ENCODE assay signal across 26 cellular contexts in genomic region chr3:115503386-115503785, GRCh38.
"Had no signal": no experiment of that assay in that cellular context is flagged by ENCODE, and none has a peak within 500 bp of the region (broad histone marks: within the 10 kb centered on the region; RNA-seq: fewer than 3 reads in every experiment).

No MANE protein-coding gene starts in this region.

- H3K27ac ChIP-seq: esophagus muscularis mucosa, prostate gland, skin epidermis, tibial artery, vagina had no signal

- H3K27me3 Mint-ChIP-seq: activated B cell treated with CpG ODN at 0.5 μM for 24 hours, brain had no signal

- H3K4me3 ChIP-seq: esophagus muscularis mucosa, prostate gland, skin epidermis, tibial artery, vagina had no signal

- H3K4me1 Mint-ChIP-seq: activated B cell treated with CpG ODN at 0.5 μM for 24 hours; central memory CD8-positive, alpha-beta T cell; natural killer cell had no signal

- DNase-seq: activated B cell treated with CpG ODN at 0.5 μM for 24 hours; activated CD4-positive, alpha-beta T cell treated with anti-CD3 and anti-CD28 coated beads for 48 hours; activated CD8-positive, alpha-beta memory T cell treated with anti-CD3 and anti-CD28 coated beads, Interleukin-2, amount 50 U/mL, for 4 hours; activated CD8-positive, alpha-beta T cell treated with anti-CD3 and anti-CD28 coated beads, Interleukin-2, amount 10 ng/mL, durations not matched to agents 7 days and 5 days; activated gamma-delta T cell; activated T-cell treated with anti-CD3 and anti-CD28 coated beads, Interleukin-2, amount 50 U/mL, for 72 hours; amniotic stem cell; cortex of kidney; effector CD4-positive, alpha-beta T cell; hippocampal formation; kidney; left ventricle myocardium superior; mesenchymal stem cell; natural killer cell; occipital lobe; right cardiac atrium; stimulated activated CD4-positive, alpha-beta T cell treated with anti-CD3 and anti-CD28 coated beads, Interleukin-4, amount 100 ng/mL, for 24 hours; stimulated activated naive CD4-positive, alpha-beta T cell; tibial artery had no signal

- H3K4me3 Mint-ChIP-seq: activated B cell treated with CpG ODN at 0.5 μM for 24 hours; activated CD8-positive, alpha-beta T cell treated with anti-CD3 and anti-CD28 coated beads, Interleukin-2, amount 10 ng/mL, durations not matched to agents 7 days and 5 days; activated naive CD8-positive, alpha-beta T cell; activated T-cell treated with anti-CD3 and anti-CD28 coated beads, Interleukin-2, amount 50 U/mL, for 72 hours; brain; central memory CD8-positive, alpha-beta T cell; natural killer cell had no signal

- H3K27me3 ChIP-seq: esophagus muscularis mucosa, tibial artery, vagina had no signal

- H3K36me3 Mint-ChIP-seq: activated naive CD8-positive, alpha-beta T cell; natural killer cell had no signal

- H3K9me3 Mint-ChIP-seq: central memory CD8-positive, alpha-beta T cell had no signal

- H3K27ac Mint-ChIP-seq: activated B cell treated with CpG ODN at 0.5 μM for 24 hours; activated CD8-positive, alpha-beta T cell treated with anti-CD3 and anti-CD28 coated beads, Interleukin-2, amount 10 ng/mL, durations not matched to agents 7 days and 5 days; activated naive CD8-positive, alpha-beta T cell; activated T-cell treated with anti-CD3 and anti-CD28 coated beads, Interleukin-2, amount 50 U/mL, for 72 hours; natural killer cell had no signal

- H3K9me3 ChIP-seq: esophagus muscularis mucosa, prostate gland, tibial artery, vagina had no signal

- H3K36me3 ChIP-seq: esophagus muscularis mucosa, prostate gland, tibial artery, vagina had no signal

- H3K4me1 ChIP-seq: prostate gland, tibial artery, vagina had no signal
